Comparison of ENCODE assay signal across 12 cellular contexts in the genomic region with DNA sequence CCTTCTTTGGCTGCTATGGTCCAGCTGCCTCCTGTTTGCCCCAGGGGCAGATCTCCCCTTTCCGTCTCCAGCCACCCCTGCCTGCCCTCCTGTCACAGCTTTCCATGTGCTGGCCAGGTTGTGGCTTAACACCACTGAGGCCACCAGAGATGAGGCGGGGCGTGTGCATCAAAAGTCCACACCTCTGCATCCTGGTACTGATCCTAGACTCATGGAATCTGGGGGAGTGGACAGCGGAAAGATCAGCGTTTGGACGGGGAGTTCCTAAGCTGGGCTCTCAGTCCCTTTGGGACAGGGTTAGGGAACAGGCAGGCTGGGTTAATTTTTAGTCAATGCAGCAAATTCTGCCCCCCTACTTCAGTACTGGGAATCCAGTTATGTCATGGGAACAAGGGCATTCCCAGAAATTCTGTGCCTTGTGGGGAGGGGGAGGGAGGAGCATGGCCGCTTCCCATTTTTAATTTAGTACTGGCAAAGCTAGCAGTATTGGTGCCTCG. TPM values are rescaled to one million over a fixed set of nuclear protein-coding genes. Genes with fewer than 3 reads are reported as not detected.
A peak's percentile ranks its signal among the peaks of the same experiment; 100 is the strongest.
DNase-seq lines count a peak whose midpoint lies in the region; ATAC-seq and TF ChIP-seq lines count a peak whose summit lies in the region.
"Had no signal": no experiment of that assay in that cellular context is flagged by ENCODE, and none has a peak within 500 bp of the region (broad histone marks: within the 10 kb centered on the region; RNA-seq: fewer than 3 reads in every experiment).

No MANE protein-coding gene starts in this region.

- no peak overlapping the region for H3K27ac Mint-ChIP-seq in activated CD4-positive, alpha-beta T cell treated with anti-CD3 and anti-CD28 coated beads, Interleukin-2, amount 10 ng/mL, durations not matched to agents 7 days and 5 days
- H3K27ac Mint-ChIP-seq in mesothelial cell of epicardium, result no peak overlapping the region

- CTCF ChIA-PET in activated CD4-positive, alpha-beta T cell treated with anti-CD3 and anti-CD28 coated beads, Interleukin-2, amount 10 ng/mL, durations not matched to agents 7 days and 5 days (lab: Charles Lee), result interaction anchor here (0.8 to 1.9 kb wide), 15 partner anchors 9 to 175 kb away, joined by 3 to 9 read pairs (median 3); no protein-coding TSS in a partner anchor

- H3K36me3 Mint-ChIP-seq in activated CD4-positive, alpha-beta T cell treated with anti-CD3 and anti-CD28 coated beads, Interleukin-2, amount 10 ng/mL, durations not matched to agents 7 days and 5 days (ENCODE audit: low read depth), result peaks cover 26% of the 10 kb centered on the region
- H3K36me3 Mint-ChIP-seq in mesothelial cell of epicardium, result no peaks in the 10 kb centered on the region
- H3K36me3 Mint-ChIP-seq: naive B cell had no signal

- intact Hi-C loops in upper lobe of right lung (cut with DNase I), result no loop called here

- no peak for DNase-seq in activated CD4-positive, alpha-beta T cell treated with anti-CD3 and anti-CD28 coated beads, Interleukin-2, amount 10 ng/mL, durations not matched to agents 7 days and 5 days
- DNase-seq in activated CD4-positive, alpha-beta T cell treated with anti-CD3 and anti-CD28 coated beads for 4 hours, result no peak
- DNase-seq in fibroblast of gingiva (ENCODE audit: low read depth) (peak; percentile 49), upper lobe of right lung (no peak), mesothelial cell of epicardium (ENCODE audit: low spot score in 2 of 2, unreplicated experiment in 2 of 2) (no peak), GDM1 (lab: John Stamatoyannopoulos, UW) (no peak), globus pallidus (ENCODE audit: low spot score) (no peak)
- DNase-seq: naive B cell; NCI-H1694; stimulated activated CD4-positive, alpha-beta T cell treated with anti-CD3 and anti-CD28 coated beads, Interleukin-1b, Interleukin-23, amount 100 ng/mL, for 48 hours; T-helper 1 cell had no signal

- no peak for ATAC-seq in upper lobe of right lung

- H3K9ac ChIP-seq in muscle layer of colon (ENCODE audit: low read length), result peak overlapping the region; percentile 60

- H3K36me3 ChIP-seq in muscle layer of colon (ENCODE audit: insufficient read depth, low read length) (peaks cover 17% of the 10 kb centered on the region), upper lobe of right lung (peaks cover 4% of the 10 kb centered on the region)

- POLR2A ChIA-PET in activated CD4-positive, alpha-beta T cell treated with anti-CD3 and anti-CD28 coated beads, Interleukin-2, amount 10 ng/mL, durations not matched to agents 7 days and 5 days (lab: Charles Lee), result no interaction called here

- H3K4me3 ChIP-seq in muscle layer of colon (ENCODE audit: low read depth in 1 of 2, low read length in 2 of 2) (peak overlapping the region; percentile 43 to 77), upper lobe of right lung (peak overlapping the region; percentile 81)

- H3K4me1 ChIP-seq in muscle layer of colon (ENCODE audit: insufficient read depth, low read length) (peaks cover 74% of the 10 kb centered on the region), upper lobe of right lung (peaks cover 67% of the 10 kb centered on the region)

- H3K27me3 ChIP-seq in muscle layer of colon (ENCODE audit: control insufficient read depth in 1 of 2, insufficient read depth in 2 of 2, low read length in 2 of 2) (no peaks in the 10 kb centered on the region), upper lobe of right lung (no peaks in the 10 kb centered on the region)

- H3K27ac ChIP-seq in muscle layer of colon (ENCODE audit: low read depth, low read length), result peak overlapping the region; percentile 98
- peak overlapping the region; percentile 90 for H3K27ac ChIP-seq in upper lobe of right lung

- peaks cover 70% of the 10 kb centered on the region for H3K4me1 Mint-ChIP-seq in activated CD4-positive, alpha-beta T cell treated with anti-CD3 and anti-CD28 coated beads, Interleukin-2, amount 10 ng/mL, durations not matched to agents 7 days and 5 days
- H3K4me1 Mint-ChIP-seq in mesothelial cell of epicardium, result peaks cover 39% of the 10 kb centered on the region

- no peak for TF ChIP-seq CTCF in upper lobe of right lung (IDR thresholded peaks at IDR 0.05)
- TF ChIP-seq CTCF in mesothelial cell of epicardium (IDR thresholded peaks at IDR 0.05; ENCODE audit: unreplicated experiment), result no peak

- H3K27me3 Mint-ChIP-seq in activated CD4-positive, alpha-beta T cell treated with anti-CD3 and anti-CD28 coated beads, Interleukin-2, amount 10 ng/mL, durations not matched to agents 7 days and 5 days, result peaks cover 5% of the 10 kb centered on the region
- peaks cover 17% of the 10 kb centered on the region for H3K27me3 Mint-ChIP-seq in mesothelial cell of epicardium (ENCODE audit: low read depth)

- H3K9me3 ChIP-seq in muscle layer of colon (ENCODE audit: low read length) (no peaks in the 10 kb centered on the region), upper lobe of right lung (no peaks in the 10 kb centered on the region)

- peak overlapping the region; percentile 19 for H3K4me3 Mint-ChIP-seq in activated CD4-positive, alpha-beta T cell treated with anti-CD3 and anti-CD28 coated beads, Interleukin-2, amount 10 ng/mL, durations not matched to agents 7 days and 5 days
- H3K4me3 Mint-ChIP-seq in mesothelial cell of epicardium, result no peak overlapping the region

- H3K9me3 Mint-ChIP-seq in activated CD4-positive, alpha-beta T cell treated with anti-CD3 and anti-CD28 coated beads, Interleukin-2, amount 10 ng/mL, durations not matched to agents 7 days and 5 days, result no peaks in the 10 kb centered on the region
- H3K9me3 Mint-ChIP-seq in mesothelial cell of epicardium, result no peaks in the 10 kb centered on the region
- H3K9me3 Mint-ChIP-seq: naive B cell had no signal

RNA-seq across cellular contexts. Expression of gene IGFBP4, which starts 3.9 kb away (rescaled TPM):
- total RNA-seq in activated CD4-positive, alpha-beta T cell treated with anti-CD3 and anti-CD28 coated beads, Interleukin-2, amount 10 ng/mL, durations not matched to agents 7 days and 5 days, result 10 to 100 TPM; 65.2 to 67.9 TPM
- 381 TPM for total RNA-seq in upper lobe of right lung
- total RNA-seq in mesothelial cell of epicardium, result 106 to 111 TPM (median 108 TPM) in 3 replicates

RNA-seq across cellular contexts. Expression of gene TOP2A, which starts 29.5 kb away (rescaled TPM):
- total RNA-seq in activated CD4-positive, alpha-beta T cell treated with anti-CD3 and anti-CD28 coated beads, Interleukin-2, amount 10 ng/mL, durations not matched to agents 7 days and 5 days, result 100 to 1,000 TPM; 504 to 522 TPM
- total RNA-seq in upper lobe of right lung (3.3 TPM), mesothelial cell of epicardium (79.4 to 91.0 TPM (median 85.3 TPM) in 3 replicates)

RNA-seq across cellular contexts. Expression of gene TNS4, which starts 54.2 kb away (rescaled TPM):
- 1 to 10 TPM; 3.5 to 3.7 TPM for total RNA-seq in activated CD4-positive, alpha-beta T cell treated with anti-CD3 and anti-CD28 coated beads, Interleukin-2, amount 10 ng/mL, durations not matched to agents 7 days and 5 days
- total RNA-seq in upper lobe of right lung (0.78 TPM), mesothelial cell of epicardium (0.07 TPM in 1 of 3 replicates, not detected in the others)

Comparison
In these comparisons a context has a peak if more than half of its experiments do, and no peak if none do; other contexts are left out.
1. RNA of gene TOP2A, which starts 29.5 kb away (total RNA-seq): 504 to 522 TPM in activated CD4-positive, alpha-beta T cell treated with anti-CD3 and anti-CD28 coated beads, Interleukin-2, amount 10 ng/mL, durations not matched to agents 7 days and 5 days and 79.4 to 91.0 TPM in mesothelial cell of epicardium; 3.3 TPM in upper lobe of right lung (single experiment); every median in the first group is over 10 times any median in the second.